Comparison of ENCODE assay signal across 8 cellular contexts in the genomic region with DNA sequence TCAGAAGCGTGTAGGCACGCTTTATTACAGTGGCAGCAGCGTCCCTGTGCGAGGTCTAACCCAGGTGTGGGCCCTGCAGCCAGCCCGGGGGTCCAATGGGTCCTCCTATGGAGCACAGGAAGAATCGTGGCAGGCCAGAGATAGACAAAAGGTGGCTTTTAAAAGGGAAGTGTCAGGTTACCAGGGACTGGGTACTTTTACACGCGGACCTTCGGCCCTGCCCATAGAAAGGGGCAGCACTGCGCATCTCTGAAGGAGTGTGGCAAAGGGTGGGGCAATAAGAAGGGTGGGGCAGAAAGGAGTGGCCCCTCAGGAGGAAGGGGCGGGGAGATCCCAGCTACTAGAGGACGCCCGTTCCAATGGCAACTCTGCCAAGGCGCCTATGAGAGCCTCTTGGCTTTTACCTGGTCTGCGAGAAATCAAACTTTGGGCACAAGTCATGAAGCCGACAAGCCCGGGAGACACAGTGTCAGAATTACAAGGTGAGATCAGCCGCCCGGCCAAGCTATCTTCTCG.
DNase-seq lines count a peak whose midpoint lies in the region; ATAC-seq and TF ChIP-seq lines count a peak whose summit lies in the region.

No MANE protein-coding gene starts in this region.

- H3K27ac Mint-ChIP-seq in natural killer cell: peak overlapping the region; percentile 92

- no peaks in the 10 kb centered on the region for H3K9me3 ChIP-seq in esophagus squamous epithelium
- no peaks in the 10 kb centered on the region for H3K9me3 ChIP-seq in suprapubic skin

- TF ChIP-seq CTCF in esophagus squamous epithelium (IDR thresholded peaks at IDR 0.05) (no peak), natural killer cell (IDR thresholded peaks at IDR 0.05) (no peak), suprapubic skin (IDR thresholded peaks at IDR 0.05) (no peak)

- WGBS in esophagus squamous epithelium, 2 donors: 0% methylated on average over 14 to 16 of the region's 20 CpGs
- under 1% methylated on average over 16 of the region's 20 CpGs for WGBS in suprapubic skin

- H3K36me3 Mint-ChIP-seq in natural killer cell: no peaks in the 10 kb centered on the region

- ATAC-seq in GM21360 (IDR thresholded peaks at IDR 0.05; ENCODE audit: unreplicated experiment) (peak; percentile 67), natural killer cell (peak; percentile 19 to 45 (median 20))

- H3K4me1 ChIP-seq in esophagus squamous epithelium: peaks cover 10 to 35% (median 20%) of the 10 kb centered on the region in 3 donors
- H3K4me1 ChIP-seq in suprapubic skin: peaks cover 31% of the 10 kb centered on the region

- intact Hi-C loops in esophagus squamous epithelium (cut with DNase I): no loop called here
- intact Hi-C loops in natural killer cell (cut with micrococcal nuclease): no loop called here

- H3K36me3 ChIP-seq in esophagus squamous epithelium (peaks cover 0 to 8% (median 0%) of the 10 kb centered on the region in 3 donors), suprapubic skin (peaks cover 4% of the 10 kb centered on the region)

- H3K27me3 Mint-ChIP-seq in natural killer cell (ENCODE audit: low read depth in 2 of 2): no peaks in the 10 kb centered on the region

- no peak for TF ChIP-seq POLR2A in esophagus squamous epithelium (IDR thresholded peaks at IDR 0.05)
- TF ChIP-seq POLR2A in suprapubic skin (IDR thresholded peaks at IDR 0.05): no peak

- TF ChIP-seq EP300 in suprapubic skin (IDR thresholded peaks at IDR 0.05): no peak

- H3K4me1 Mint-ChIP-seq in natural killer cell: peaks cover 19 to 37% of the 10 kb centered on the region in 2 donors

- H3K4me3 Mint-ChIP-seq in natural killer cell: peak overlapping the region; percentile 99

- H3K27me3 ChIP-seq in esophagus squamous epithelium: no peaks in the 10 kb centered on the region
- H3K27me3 ChIP-seq in suprapubic skin: no peaks in the 10 kb centered on the region

- H3K9me3 Mint-ChIP-seq in natural killer cell: no peaks in the 10 kb centered on the region

- H3K27ac ChIP-seq in esophagus squamous epithelium: peak overlapping the region; percentile 88 to 98 (median 96)
- peak overlapping the region; percentile 88 for H3K27ac ChIP-seq in suprapubic skin

- H3K4me3 ChIP-seq in esophagus squamous epithelium: peak overlapping the region; percentile 57 to 96 (median 87)
- H3K4me3 ChIP-seq in suprapubic skin: peak overlapping the region; percentile 74

- DNase-seq in D341Med (ENCODE audit: low spot score): peak; percentile 87
- DNase-seq in HPDE6-E6E7 (ENCODE audit: extremely low spot score): peak; percentile 84
- peak; percentile 95 for DNase-seq in NCI-H82 treated with DMSO at 0.1 percent for 48 hours (lab: John Stamatoyannopoulos, UW; ENCODE audit: unreplicated experiment)
- peak; percentile 61 for DNase-seq in activated CD8-positive, alpha-beta memory T cell treated with anti-CD3 and anti-CD28 coated beads, Interleukin-2, amount 50 U/mL, for 24 hours (ENCODE audit: extremely low read depth)
- DNase-seq in esophagus squamous epithelium (lab: John Stamatoyannopoulos, UW): peak; percentile 57
- no peak for DNase-seq in natural killer cell
- peak in 1 of 2 donors; percentile 75 for DNase-seq in suprapubic skin (ENCODE audit: low spot score in 2 of 2)
